24 cellular contexts compared by ENCODE assay signal in the genomic region with DNA sequence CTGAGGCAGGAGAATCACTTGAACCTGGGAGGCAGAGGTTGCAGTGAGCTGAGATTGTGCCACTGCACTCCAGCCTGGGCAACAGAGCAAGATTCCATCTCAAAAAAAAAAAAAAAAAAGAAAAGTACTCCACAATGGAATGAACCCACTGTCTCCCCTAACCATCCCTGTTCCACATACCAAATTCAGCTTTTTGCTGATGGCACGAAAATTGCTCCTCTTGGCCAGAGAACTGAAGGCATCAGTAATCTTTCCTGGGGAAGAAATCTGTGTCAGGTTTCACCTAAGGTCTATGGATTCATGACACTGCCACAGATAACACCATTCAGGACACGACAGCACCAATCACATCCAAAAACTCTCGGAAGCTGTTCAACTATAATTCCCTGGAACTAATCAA.
"Had no signal": no experiment of that assay in that cellular context is flagged by ENCODE, and none has a peak within 500 bp of the region (broad histone marks: within the 10 kb centered on the region; RNA-seq: fewer than 3 reads in every experiment).

No MANE protein-coding gene starts in this region.

- H3K9me3 Mint-ChIP-seq: immature natural killer cell; mesothelial cell of epicardium; naive B cell; naive thymus-derived CD8-positive, alpha-beta T cell had no signal

- H3K4me3 Mint-ChIP-seq: immature natural killer cell; mesothelial cell of epicardium; naive B cell; naive thymus-derived CD8-positive, alpha-beta T cell had no signal

- H3K9me3 ChIP-seq: esophagus muscularis mucosa, gastroesophageal sphincter, heart left ventricle, left lung, lower lobe of right lung, mucosa of descending colon had no signal

- H3K27ac ChIP-seq: coronary artery, esophagus muscularis mucosa, foreskin keratinocyte, gastroesophageal sphincter, heart left ventricle, hepatocyte, left lung, lower lobe of right lung had no signal

- H3K27me3 Mint-ChIP-seq: naive B cell; naive thymus-derived CD8-positive, alpha-beta T cell had no signal

- H3K4me1 ChIP-seq: esophagus muscularis mucosa, foreskin keratinocyte, gastroesophageal sphincter, heart left ventricle, left lung, lower lobe of right lung had no signal

- H3K27me3 ChIP-seq: dorsolateral prefrontal cortex, esophagus muscularis mucosa, foreskin keratinocyte, gastroesophageal sphincter, heart left ventricle, hepatocyte, left lung had no signal

- H3K4me2 ChIP-seq: hepatocyte had no signal

- FAIRE-seq: endothelial cell of umbilical vein, frontal cortex had no signal

- DNase-seq: dermis blood vessel endothelial cell; dorsolateral prefrontal cortex; effector CD4-positive, alpha-beta T cell; effector memory CD4-positive, alpha-beta T cell; foreskin keratinocyte; heart left ventricle; hypothalamus; immature natural killer cell; islet precursor cell; left cardiac atrium; left lung; left ventricle myocardium superior; lower lobe of right lung; mesenchymal stem cell; mucosa of descending colon; naive B cell; naive thymus-derived CD8-positive, alpha-beta T cell had no signal

- ATAC-seq: foreskin keratinocyte; gastroesophageal sphincter; heart left ventricle; left cardiac atrium; left lung; left ventricle myocardium superior; lower lobe of right lung; mucosa of descending colon; naive thymus-derived CD8-positive, alpha-beta T cell had no signal

- H3K27ac Mint-ChIP-seq: mesothelial cell of epicardium had no signal

- H3K4me3 ChIP-seq: coronary artery, dorsolateral prefrontal cortex, esophagus muscularis mucosa, gastroesophageal sphincter, heart left ventricle, hepatocyte, left lung, lower lobe of right lung, mucosa of descending colon had no signal

- H3K4me1 Mint-ChIP-seq: immature natural killer cell; mesothelial cell of epicardium; naive B cell; naive thymus-derived CD8-positive, alpha-beta T cell had no signal
